18 cellular contexts compared by ENCODE assay signal in the genomic region with DNA sequence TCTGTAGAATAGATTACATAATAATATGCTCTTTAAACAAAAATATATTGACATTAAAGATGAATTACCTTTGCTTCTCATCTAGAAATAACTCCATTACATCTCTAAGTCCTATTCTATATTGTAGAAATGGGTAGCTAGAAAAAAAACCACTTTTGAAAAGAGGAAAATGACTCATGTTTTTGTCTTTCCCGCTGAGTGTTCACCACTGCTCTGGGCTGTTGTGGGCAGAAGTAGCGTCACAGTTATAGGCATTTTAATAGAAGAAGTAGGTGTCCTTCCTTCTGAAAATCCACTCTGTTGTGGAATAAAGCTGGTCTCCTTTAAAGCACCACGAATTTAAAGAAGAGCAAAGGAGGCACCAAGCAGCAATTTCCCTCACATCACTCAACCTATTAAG.
"Had no signal": no experiment of that assay in that cellular context is flagged by ENCODE, and none has a peak within 500 bp of the region (broad histone marks: within the 10 kb centered on the region; RNA-seq: fewer than 3 reads in every experiment).

No MANE protein-coding gene starts in this region.

- H3K36me3 Mint-ChIP-seq: activated naive CD8-positive, alpha-beta T cell; memory B cell had no signal

- H3K27ac ChIP-seq: breast epithelium, dorsolateral prefrontal cortex, left lung, sigmoid colon, upper lobe of left lung, WERI-Rb-1 had no signal

- H3K4me1 ChIP-seq: breast epithelium, left lung, sigmoid colon, upper lobe of left lung had no signal

- H3K4me3 Mint-ChIP-seq: activated naive CD8-positive, alpha-beta T cell; memory B cell; nephron progenitor cell; stimulated activated naive CD8-positive, alpha-beta T cell treated with anti-CD3 and anti-CD28 coated beads, Interleukin-15, Interleukin-2, amounts not matched to agents 100 ng/mL and 50 ng/mL, for 24 hours had no signal

- H3K9me3 Mint-ChIP-seq: memory B cell; stimulated activated naive CD8-positive, alpha-beta T cell treated with anti-CD3 and anti-CD28 coated beads, Interleukin-15, Interleukin-2, amounts not matched to agents 100 ng/mL and 50 ng/mL, for 24 hours had no signal

- H3K4me1 Mint-ChIP-seq: memory B cell had no signal

- H3K36me3 ChIP-seq: breast epithelium, left lung, sigmoid colon, upper lobe of left lung, WERI-Rb-1 had no signal

- H3K27ac Mint-ChIP-seq: activated naive CD8-positive, alpha-beta T cell; memory B cell; nephron progenitor cell; stimulated activated naive CD8-positive, alpha-beta T cell treated with anti-CD3 and anti-CD28 coated beads, Interleukin-15, Interleukin-2, amounts not matched to agents 100 ng/mL and 50 ng/mL, for 24 hours had no signal

- H3K9me3 ChIP-seq: breast epithelium, left lung, sigmoid colon, upper lobe of left lung had no signal

- H3K4me3 ChIP-seq: breast epithelium, dorsolateral prefrontal cortex, left lung, sigmoid colon, upper lobe of left lung had no signal

- H3K27me3 ChIP-seq: breast epithelium, upper lobe of left lung had no signal

- DNase-seq: activated CD4-positive, alpha-beta T cell treated with anti-CD3 and anti-CD28 coated beads for 48 hours; activated CD8-positive, alpha-beta memory T cell treated with anti-CD3 and anti-CD28 coated beads for 24 hours; anterior cingulate cortex; dorsolateral prefrontal cortex; left lung; nephron progenitor cell; sigmoid colon; stimulated activated CD4-positive, alpha-beta T cell treated with anti-CD3 and anti-CD28 coated beads, Interleukin-12 subunit alpha, Interleukin-12 subunit beta, amount 100 ng/mL, for 4 hours; stimulated activated CD4-positive, alpha-beta T cell treated with anti-CD3 and anti-CD28 coated beads, Interleukin-2, amount 100 ng/mL, for 48 hours; stimulated activated CD8-positive, alpha-beta memory T cell treated with anti-CD3 and anti-CD28 coated beads, Interleukin-4, amount 100 ng/mL, for 48 hours; T-helper 9 cell; upper lobe of left lung; WERI-Rb-1 had no signal

- ATAC-seq: esophagus mucosa, left lung had no signal
